In the genomic region with DNA sequence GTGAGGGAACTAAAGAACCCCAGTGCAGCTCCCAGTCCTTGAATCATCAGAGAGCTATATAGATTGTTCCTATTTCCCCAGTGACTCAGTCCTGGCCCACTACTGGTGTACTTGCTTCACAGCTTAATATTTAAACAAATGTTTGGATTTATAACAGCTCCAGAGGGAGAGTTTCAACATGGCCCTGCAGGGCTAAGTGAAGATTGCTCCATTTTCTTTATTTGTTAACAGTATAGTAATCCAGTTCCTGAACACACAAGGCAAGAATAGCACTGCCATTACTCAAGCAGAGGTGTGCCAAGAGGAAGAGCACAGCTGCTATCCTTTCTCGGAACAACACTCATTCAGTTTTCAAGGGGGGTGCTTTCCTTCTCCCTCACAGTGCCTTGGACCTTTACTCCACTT, we compare ENCODE assay signal across 9 cellular contexts. TPM values are rescaled to one million over a fixed set of nuclear protein-coding genes. Genes with fewer than 3 reads are reported as not detected.
A peak's percentile ranks its signal among the peaks of the same experiment; 100 is the strongest.
DNase-seq lines count a peak whose midpoint lies in the region; ATAC-seq and TF ChIP-seq lines count a peak whose summit lies in the region.
"Had no signal": no experiment of that assay in that cellular context is flagged by ENCODE, and none has a peak within 500 bp of the region (broad histone marks: within the 10 kb centered on the region; RNA-seq: fewer than 3 reads in every experiment).

No MANE protein-coding gene starts in this region.

- CTCF ChIA-PET in mammary epithelial cell (lab: Charles Lee; ENCODE audit: low non-redundant PET): interaction anchor here (0.6 kb wide), 1 partner anchor 20 kb away, joined by 3 read pairs; no protein-coding TSS in a partner anchor

- H3K9me3 ChIP-seq in mammary epithelial cell (replicated peaks; ENCODE audit: insufficient read depth, low read length) (no peaks in the 10 kb centered on the region), lower lobe of right lung (no peaks in the 10 kb centered on the region)

- TF ChIP-seq CTCF in mammary epithelial cell (conservative IDR thresholded peaks at IDR 0.05 in 1 of 2, IDR thresholded peaks at IDR 0.05 in 1 of 2; ENCODE audit: extremely low read depth in 1 of 2, insufficient read depth in 1 of 2, low read depth in 1 of 2, low read length in 2 of 2) (no peak), lower lobe of right lung (IDR thresholded peaks at IDR 0.05) (no peak)

- H3K27ac ChIP-seq in ACC112 (ENCODE audit: low read depth, low read length) (peak overlapping the region; percentile 100), mammary epithelial cell (ENCODE audit: insufficient read depth, low read depth, low read length) (peak overlapping the region; percentile 98), lower lobe of right lung (peak overlapping the region; percentile 54)

- H4K20me1 ChIP-seq in mammary epithelial cell (ENCODE audit: insufficient read depth, low read length): no peaks in the 10 kb centered on the region

- peak overlapping the region; percentile 61 for H3K4me3 ChIP-seq in ACC112 (ENCODE audit: low read depth, low read length)
- H3K4me3 ChIP-seq in mammary epithelial cell (replicated peaks in 1 of 3; ENCODE audit: insufficient read depth in 1 of 3, low read depth in 2 of 3, low read length in 3 of 3): peak overlapping the region in 1 of 3 experiments; percentile 26
- H3K4me3 ChIP-seq in lower lobe of right lung: no peak overlapping the region

- H2AFZ ChIP-seq in ACC112 (ENCODE audit: low read length, unreplicated experiment) (no peak overlapping the region), mammary epithelial cell (ENCODE audit: low read depth, low read length) (no peak overlapping the region)

- peak; percentile 76 to 77 for ATAC-seq in lower lobe of right lung
- ATAC-seq in HG03135 (IDR thresholded peaks at IDR 0.05; ENCODE audit: unreplicated experiment): no peak
- no peak for ATAC-seq in GM18502 (IDR thresholded peaks at IDR 0.05; ENCODE audit: poor library complexity, unreplicated experiment)
- ATAC-seq in HG02798 (IDR thresholded peaks at IDR 0.05; ENCODE audit: poor library complexity, unreplicated experiment): no peak

- intact Hi-C loops in mammary epithelial cell (cut with micrococcal nuclease) (no loop called here), lower lobe of right lung (cut with DNase I) (no loop called here)

- dilution Hi-C loops in mammary epithelial cell (cut with HindIII; ENCODE audit: low sequenced_read_pairs): loop anchor here (5.0 kb wide), 1 partner anchor 54 kb away; the partner anchor contains the start of gene BLOC1S6

- no TSS peak for BruUV-seq in mammary epithelial cell (replicated peaks; lab: Mats Ljungman, UMichigan)

- peak; percentile 64 for DNase-seq in HuH-7.5 (ENCODE audit: low spot score)
- peak; percentile 93 for DNase-seq in mammary epithelial cell
- no peak for DNase-seq in lower lobe of right lung
- DNase-seq in NCI-H510A (lab: John Stamatoyannopoulos, UW): no peak
- DNase-seq: occipital lobe had no signal

- peak overlapping the region; percentile 83 for H3K4me2 ChIP-seq in mammary epithelial cell (ENCODE audit: insufficient read depth, low read depth, low read length)

- H3K36me3 ChIP-seq in ACC112 (ENCODE audit: insufficient read depth, low read length) (no peaks in the 10 kb centered on the region), mammary epithelial cell (ENCODE audit: insufficient read depth, low read length) (no peaks in the 10 kb centered on the region), lower lobe of right lung (no peaks in the 10 kb centered on the region)

- H3K27me3 ChIP-seq in ACC112 (ENCODE audit: insufficient read depth, low read length) (no peaks in the 10 kb centered on the region), mammary epithelial cell (ENCODE audit: insufficient read depth, low read length) (no peaks in the 10 kb centered on the region), lower lobe of right lung (ENCODE audit: low read depth) (no peaks in the 10 kb centered on the region)

- in situ Hi-C loops in mammary epithelial cell (cut with MboI; ENCODE audit: low sequenced_read_pairs in 2 of 2): no loop called here

- H3K9ac ChIP-seq in mammary epithelial cell (ENCODE audit: insufficient read depth, low read length): peak overlapping the region; percentile 87

- H3K79me2 ChIP-seq in ACC112 (ENCODE audit: control insufficient read depth, insufficient read depth, low read length, unreplicated experiment) (peaks cover 60% of the 10 kb centered on the region), mammary epithelial cell (ENCODE audit: insufficient read depth, low read length) (peaks cover 83% of the 10 kb centered on the region)

- WGBS in mammary epithelial cell (ENCODE audit: low coverage, missing lambda C conversion rate): 0% methylated on average over 1 of the region's 1 CpG

- H3K4me1 ChIP-seq in ACC112 (ENCODE audit: control insufficient read depth, insufficient read depth, low read length, unreplicated experiment) (peaks cover 81% of the 10 kb centered on the region), mammary epithelial cell (ENCODE audit: insufficient read depth, low read length) (peaks cover 87% of the 10 kb centered on the region), lower lobe of right lung (peaks cover 95% of the 10 kb centered on the region)

RNA-seq across cellular contexts. Expression of gene SQOR, which starts 6.5 kb away (rescaled TPM):
- total RNA-seq in mammary epithelial cell (100 to 1,000 TPM in 1 of 2 donors, 10 to 100 TPM in 1; 65.7 to 125 TPM), lower lobe of right lung (97.1 TPM)
- 138 TPM for polyA plus RNA-seq in mammary epithelial cell
- 297 TPM for polyA minus RNA-seq in mammary epithelial cell

RNA-seq across cellular contexts. Expression of gene BLOC1S6, which starts 54.2 kb away (rescaled TPM):
- total RNA-seq in mammary epithelial cell (10 to 100 TPM; 38.0 to 49.2 TPM), lower lobe of right lung (41.0 TPM)
- 10.8 TPM for polyA plus RNA-seq in mammary epithelial cell
- 49.5 TPM for polyA minus RNA-seq in mammary epithelial cell

Comparison
In these comparisons a context has a peak if more than half of its experiments do, and no peak if none do; other contexts are left out.
1. DNase-seq: peak in HuH-7.5 (single experiment) and mammary epithelial cell (single experiment); none in lower lobe of right lung (single experiment) and NCI-H510A (single experiment).
2. ATAC-seq: peak in lower lobe of right lung (2 of 2); none in HG03135 (single experiment), GM18502 (single experiment) and HG02798 (single experiment).
3. Peak in every context shown above with its lines, with median percentiles within 50 percentile points of each other: H3K27ac ChIP-seq.